9 cellular contexts compared by ENCODE assay signal in genomic region chr11:117314840-117315239, GRCh38. TPM values are rescaled to one million over a fixed set of nuclear protein-coding genes. Genes with fewer than 3 reads are reported as not detected.
DNase-seq lines count a peak whose midpoint lies in the region; ATAC-seq and TF ChIP-seq lines count a peak whose summit lies in the region.
"Had no signal": no experiment of that assay in that cellular context is flagged by ENCODE, and none has a peak within 500 bp of the region (broad histone marks: within the 10 kb centered on the region; RNA-seq: fewer than 3 reads in every experiment).

No MANE protein-coding gene starts in this region.

- no peak for DNase-seq in activated naive CD4-positive, alpha-beta T cell treated with Interleukin-2 at 50 U/mL for 16 hours
- DNase-seq in body of pancreas (peak in 3 of 4 donors; percentile 35 to 56 (median 51)), memory B cell (ENCODE audit: low spot score in 2 of 2) (no peak), pons (ENCODE audit: low spot score) (no peak), NCI-H187 treated with DMSO at 0.1 percent for 48 hours (lab: John Stamatoyannopoulos, UW) (no peak)
- DNase-seq: amygdala had no signal

- 1 to 5% methylated on average over 8 to 10 of the region's 10 CpGs for WGBS in body of pancreas, 2 donors
- WGBS in urinary bladder, result 16% methylated on average over 10 of the region's 10 CpGs

- H3K4me3 ChIP-seq in body of pancreas, result peak overlapping the region; percentile 78 to 97
- H3K4me3 ChIP-seq in urinary bladder (ENCODE audit: low read depth, low read length), result peak overlapping the region; percentile 98

- H3K27me3 Mint-ChIP-seq in activated naive CD4-positive, alpha-beta T cell treated with anti-CD3 and anti-CD28 coated beads, Interleukin-2, amount 50 U/mL, for 24 hours, result peaks cover 27% of the 10 kb centered on the region
- H3K27me3 Mint-ChIP-seq in memory B cell, result peaks cover 22% of the 10 kb centered on the region

- no peaks in the 10 kb centered on the region for H3K9me3 ChIP-seq in body of pancreas

- no peaks in the 10 kb centered on the region for H3K27me3 ChIP-seq in body of pancreas

- peak in 1 of 3 donors; percentile 17 for TF ChIP-seq POLR2A in body of pancreas (IDR thresholded peaks at IDR 0.05)

- no peak for TF ChIP-seq CTCF in body of pancreas (IDR thresholded peaks at IDR 0.05)

- H3K36me3 ChIP-seq in body of pancreas (replicated peaks in 1 of 2; ENCODE audit: insufficient read depth in 1 of 2, low read depth in 2 of 2) (no peaks in the 10 kb centered on the region), urinary bladder (ENCODE audit: insufficient read depth) (no peaks in the 10 kb centered on the region)

- H3K27ac ChIP-seq in body of pancreas (peak overlapping the region; percentile 54 to 83 (median 68)), urinary bladder (ENCODE audit: low read depth) (no peak overlapping the region)

- H3K4me1 Mint-ChIP-seq in activated naive CD4-positive, alpha-beta T cell treated with anti-CD3 and anti-CD28 coated beads, Interleukin-2, amount 50 U/mL, for 24 hours, result peaks cover 11% of the 10 kb centered on the region
- H3K4me1 Mint-ChIP-seq in memory B cell, result peaks cover 3% of the 10 kb centered on the region

- H3K36me3 Mint-ChIP-seq in activated naive CD4-positive, alpha-beta T cell treated with anti-CD3 and anti-CD28 coated beads, Interleukin-2, amount 50 U/mL, for 24 hours, result no peaks in the 10 kb centered on the region
- H3K36me3 Mint-ChIP-seq in memory B cell, result no peaks in the 10 kb centered on the region

- ATAC-seq in body of pancreas (no peak), memory B cell (ENCODE audit: low read depth) (no peak), HG03520 (IDR thresholded peaks at IDR 0.05; ENCODE audit: unreplicated experiment) (no peak)

- intact Hi-C loops in body of pancreas (cut with DNase I), result no loop called here

- H3K4me1 ChIP-seq in body of pancreas, result peaks cover 75% of the 10 kb centered on the region
- no peaks in the 10 kb centered on the region for H3K4me1 ChIP-seq in urinary bladder (ENCODE audit: insufficient read depth)

- H3K9me3 Mint-ChIP-seq in activated naive CD4-positive, alpha-beta T cell treated with anti-CD3 and anti-CD28 coated beads, Interleukin-2, amount 50 U/mL, for 24 hours, result no peaks in the 10 kb centered on the region
- H3K9me3 Mint-ChIP-seq in memory B cell, result no peaks in the 10 kb centered on the region

- peak overlapping the region; percentile 68 for H3K4me3 Mint-ChIP-seq in activated naive CD4-positive, alpha-beta T cell treated with anti-CD3 and anti-CD28 coated beads, Interleukin-2, amount 50 U/mL, for 24 hours
- H3K4me3 Mint-ChIP-seq in memory B cell, result peak overlapping the region; percentile 44

- H3K27ac Mint-ChIP-seq in activated naive CD4-positive, alpha-beta T cell treated with anti-CD3 and anti-CD28 coated beads, Interleukin-2, amount 50 U/mL, for 24 hours, result no peak overlapping the region
- no peak overlapping the region for H3K27ac Mint-ChIP-seq in memory B cell

RNA-seq across cellular contexts. Expression of gene BACE1, which starts 1.2 kb away (rescaled TPM):
- total RNA-seq in body of pancreas (10 to 100 TPM; 47.0 to 70.5 TPM), urinary bladder (19.1 TPM)
- 20.0 TPM for polyA plus RNA-seq in urinary bladder

RNA-seq across cellular contexts. Expression of gene CEP164, which starts 12.8 kb away (rescaled TPM):
- total RNA-seq in body of pancreas, result 10 to 100 TPM; 29.1 to 45.8 TPM
- total RNA-seq in urinary bladder, result 29.0 TPM
- 17.5 TPM for polyA plus RNA-seq in urinary bladder

RNA-seq across cellular contexts. Expression of gene BACE1-AS, which starts 23.7 kb away (rescaled TPM):
- total RNA-seq in body of pancreas, result 1 to 10 TPM; 5.3 to 6.0 TPM
- total RNA-seq in urinary bladder, result 4.5 TPM
- 6.0 TPM for polyA plus RNA-seq in urinary bladder

Comparison
In these comparisons a context has a peak if more than half of its experiments do, and no peak if none do; other contexts are left out.
1. DNase-seq: peak in body of pancreas (3 of 4); none in activated naive CD4-positive, alpha-beta T cell treated with Interleukin-2 at 50 U/mL for 16 hours (single experiment), memory B cell (0 of 2), pons (single experiment) and NCI-H187 treated with DMSO at 0.1 percent for 48 hours (single experiment).